9 cellular contexts compared by ENCODE assay signal in the genomic region with DNA sequence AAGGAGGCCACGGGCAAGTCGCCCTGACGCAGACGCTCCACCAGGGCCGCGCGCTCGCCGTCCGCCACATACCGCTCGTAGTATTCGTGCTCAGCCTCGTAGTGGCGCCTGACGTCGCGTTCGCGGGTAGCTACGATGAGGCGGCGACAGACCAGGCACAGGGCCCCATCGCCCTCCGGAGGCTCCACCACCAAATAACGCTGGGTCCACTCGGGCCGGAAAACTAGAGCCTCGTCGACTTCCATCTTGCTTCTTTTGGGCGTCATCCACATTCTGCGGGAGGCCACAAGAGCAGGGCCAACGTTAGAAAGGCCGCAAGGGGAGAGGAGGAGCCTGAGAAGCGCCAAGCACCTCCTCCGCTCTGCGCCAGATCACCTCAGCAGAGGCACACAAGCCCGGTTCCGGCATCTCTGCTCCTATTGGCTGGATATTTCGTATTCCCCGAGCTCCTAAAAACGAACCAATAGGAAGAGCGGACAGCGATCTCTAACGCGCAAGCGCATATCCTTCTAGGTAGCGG. TPM values are rescaled to one million over a fixed set of nuclear protein-coding genes. Genes with fewer than 3 reads are reported as not detected.
DNase-seq lines count a peak whose midpoint lies in the region; ATAC-seq and TF ChIP-seq lines count a peak whose summit lies in the region.
"Had no signal": no experiment of that assay in that cellular context is flagged by ENCODE, and none has a peak within 500 bp of the region (broad histone marks: within the 10 kb centered on the region; RNA-seq: fewer than 3 reads in every experiment).

A gene (minus strand): TSS at position 326 of the 520 bp plus-strand sequence. CDS start 54 bp downstream, at position 272.

- peak; percentile 80 for ATAC-seq in CD8-positive, alpha-beta T cell
- ATAC-seq in GM19452 (IDR thresholded peaks at IDR 0.05; ENCODE audit: unreplicated experiment) (peak; percentile 84), HG03521 (IDR thresholded peaks at IDR 0.05; ENCODE audit: unreplicated experiment) (peak; percentile 79)

- peaks cover 38% of the 10 kb centered on the region for H3K4me1 Mint-ChIP-seq in CD8-positive, alpha-beta T cell (ENCODE audit: low read depth)

- H3K36me3 ChIP-seq in CD8-positive, alpha-beta T cell (ENCODE audit: insufficient read depth, low read length) = peaks cover 12% of the 10 kb centered on the region
- no peaks in the 10 kb centered on the region for H3K36me3 ChIP-seq in hepatocyte (replicated peaks; ENCODE audit: insufficient read depth, low read depth)

- H3K27ac ChIP-seq in CD8-positive, alpha-beta T cell (ENCODE audit: low read depth, low read length) = peak within 1 kb of the TSS; percentile 89
- peak within 1 kb of the TSS; percentile 94 for H3K27ac ChIP-seq in hepatocyte
- H3K27ac ChIP-seq in skin epidermis = peak within 1 kb of the TSS; percentile 89 to 99 (median 97)

- H3K4me3 ChIP-seq in CD8-positive, alpha-beta T cell (ENCODE audit: low read depth, low read length) = peak within 1 kb of the TSS; percentile 58
- H3K4me3 ChIP-seq in hepatocyte = peak within 1 kb of the TSS; percentile 21
- H3K4me3 ChIP-seq in skin epidermis = peak within 1 kb of the TSS; percentile 56 to 90 (median 68)

- POLR2A ChIA-PET in CD8-positive, alpha-beta T cell (lab: Charles Lee) = interaction anchor here (0.6 to 2.7 kb wide), 27 partner anchors 13 to 1172 kb away, joined by 3 to 22 read pairs (median 3); a partner anchor contains a TSS

- H3K9me3 Mint-ChIP-seq in CD8-positive, alpha-beta T cell = no peaks in the 10 kb centered on the region
- H3K9me3 Mint-ChIP-seq: brain had no signal

- no peaks in the 10 kb centered on the region for H3K27me3 ChIP-seq in CD8-positive, alpha-beta T cell (ENCODE audit: insufficient read depth, low read length)
- no peaks in the 10 kb centered on the region for H3K27me3 ChIP-seq in hepatocyte

- CTCF ChIA-PET in CD8-positive, alpha-beta T cell (lab: Charles Lee) = interaction anchor here (0.8 to 1.7 kb wide), 8 partner anchors 12 to 221 kb away, joined by 3 to 8 read pairs (median 3); no protein-coding TSS in a partner anchor

- H3K27me3 Mint-ChIP-seq in CD8-positive, alpha-beta T cell (ENCODE audit: low read depth) = no peaks in the 10 kb centered on the region
- H3K27me3 Mint-ChIP-seq: brain had no signal

- H3K79me2 ChIP-seq in hepatocyte = peaks cover 67% of the 10 kb centered on the region

- TF ChIP-seq CTCF in CD8-positive, alpha-beta T cell (IDR thresholded peaks at IDR 0.05) = no peak
- peak; percentile 42 for TF ChIP-seq CTCF in hepatocyte (IDR thresholded peaks at IDR 0.05; ENCODE audit: poor library complexity)

- H3K4me1 ChIP-seq in CD8-positive, alpha-beta T cell (ENCODE audit: insufficient read depth, low read length) = peaks cover 51% of the 10 kb centered on the region
- H3K4me1 ChIP-seq in hepatocyte (ENCODE audit: insufficient read depth) = peaks cover 27% of the 10 kb centered on the region

- peaks cover 39% of the 10 kb centered on the region for H4K20me1 ChIP-seq in hepatocyte (ENCODE audit: insufficient read depth, poor library complexity, severe bottlenecking)

- no peaks in the 10 kb centered on the region for H3K9me2 ChIP-seq in hepatocyte (replicated peaks; ENCODE audit: insufficient read depth)

- no peaks in the 10 kb centered on the region for H3K9me3 ChIP-seq in CD8-positive, alpha-beta T cell (ENCODE audit: low read length)
- H3K9me3 ChIP-seq in hepatocyte (ENCODE audit: low read depth) = no peaks in the 10 kb centered on the region

- peak within 1 kb of the TSS; percentile 87 for H3K4me2 ChIP-seq in hepatocyte

- intact Hi-C loops in CD8-positive, alpha-beta T cell (cut with DNase I, micrococcal nuclease) = loop anchor here (1.0 to 5.0 kb wide), 7 partner anchors 48 to 220 kb away; a partner anchor contains a TSS

- no peak within 1 kb of the TSS for H3K27ac Mint-ChIP-seq in CD8-positive, alpha-beta T cell
- H3K27ac Mint-ChIP-seq: brain had no signal

- DNase-seq in CD8-positive, alpha-beta T cell = peak in 1 of 7 experiments; percentile 99
- peak; percentile 93 for DNase-seq in activated T-helper 9 cell treated with anti-CD3 and anti-CD28 coated beads, Interleukin-2, amount 50 U/mL, for 16 hours (ENCODE audit: low read depth)
- DNase-seq in hepatocyte (ENCODE audit: low spot score) (peak; percentile 100), COR-L47 (lab: John Stamatoyannopoulos, UW) (no peak), kidney tubule cell (ENCODE audit: low spot score) (no peak)

- H3K4me3 Mint-ChIP-seq in CD8-positive, alpha-beta T cell = no peak within 1 kb of the TSS
- H3K4me3 Mint-ChIP-seq: brain had no signal

- peaks cover 32% of the 10 kb centered on the region for H3K36me3 Mint-ChIP-seq in CD8-positive, alpha-beta T cell

- peak within 1 kb of the TSS; percentile 31 for H2AFZ ChIP-seq in hepatocyte

- under 1% methylated on average over 48 of the region's 48 CpGs for whole genome bisulfite sequencing in hepatocyte (ENCODE audit: low lambda C conversion rate, missing lambda C conversion rate)

RNA-seq across cellular contexts. Expression of the gene that starts here (rescaled TPM):
- total RNA-seq in CD8-positive, alpha-beta T cell = 10 to 100 TPM; 17.1 to 19.8 TPM
- total RNA-seq in hepatocyte = 32.4 and 34.8 TPM in 2 replicates
- 13.8 and 14.6 TPM in 2 replicates for polyA plus RNA-seq in hepatocyte

Comparison
In these comparisons a context has a peak if more than half of its experiments do, and no peak if none do; other contexts are left out.
1. DNase-seq: peak in activated T-helper 9 cell treated with anti-CD3 and anti-CD28 coated beads, Interleukin-2, amount 50 U/mL, for 16 hours (single experiment) and hepatocyte (single experiment); none in COR-L47 (single experiment) and kidney tubule cell (single experiment).
2. Peak in every context shown above with its lines, with median percentiles within 50 percentile points of each other: ATAC-seq, H3K27ac ChIP-seq and H3K4me3 ChIP-seq.